In the genomic region with DNA sequence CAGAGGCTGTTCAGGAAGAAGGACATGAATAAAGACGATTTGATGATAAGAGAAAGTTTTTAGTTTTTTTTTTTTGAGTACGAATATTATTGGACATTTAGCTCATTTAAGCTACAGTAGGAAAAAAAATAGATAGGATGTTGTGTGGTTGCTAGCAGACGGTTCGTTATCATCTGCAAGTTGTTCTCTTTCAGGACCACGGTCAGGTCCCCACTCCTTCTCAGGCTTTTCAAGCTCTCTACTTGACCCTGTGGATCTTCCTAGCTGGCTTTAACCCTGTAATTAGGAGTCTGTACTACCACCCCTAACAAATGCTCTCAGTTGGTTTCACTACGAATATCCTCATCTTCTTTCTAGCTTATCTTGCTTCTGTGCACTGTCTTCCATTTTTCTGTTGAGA, we compare ENCODE assay signal across 8 cellular contexts. TPM values are rescaled to one million over a fixed set of nuclear protein-coding genes. Genes with fewer than 3 reads are reported as not detected.
DNase-seq lines count a peak whose midpoint lies in the region; ATAC-seq, FAIRE-seq and TF ChIP-seq lines count a peak whose summit lies in the region.

No MANE protein-coding gene starts in this region.

- H3K36me3 ChIP-seq in GM12878 (ENCODE audit: control insufficient read depth in 2 of 2, insufficient read depth in 2 of 2, low read length in 1 of 2) (no peaks in the 10 kb centered on the region), tibial nerve (no peaks in the 10 kb centered on the region)

- intact Hi-C loops in GM12878 (cut with micrococcal nuclease; ENCODE audit: unreplicated experiment) = no loop called here

- H3K4me1 ChIP-seq in GM12878 (ENCODE audit: control insufficient read depth, insufficient read depth, low read length) (no peaks in the 10 kb centered on the region), tibial nerve (peaks cover 0 to 19% (median 4%) of the 10 kb centered on the region in 4 donors)

- TF ChIP-seq POLR2A in GM12878 (IDR thresholded peaks at IDR 0.05; ENCODE audit: low read depth, low read length) (no peak), tibial nerve (IDR thresholded peaks at IDR 0.05) (no peak)

- peaks cover 0 to 7% of the 10 kb centered on the region in 2 experiments; a peak in 3 of 4 replicates for H3K27me3 ChIP-seq in GM12878 (replicated peaks in 1 of 2; ENCODE audit: control insufficient read depth in 2 of 2, insufficient read depth in 2 of 2, low read length in 1 of 2)
- no peaks in the 10 kb centered on the region for H3K27me3 ChIP-seq in tibial nerve

- in situ Hi-C loops in GM12878 (cut with MboI) = no loop called here

- no peak for TF ChIP-seq RAD21 in GM12878 (IDR thresholded peaks at IDR 0.05; ENCODE audit: insufficient read depth, low read depth, low read length)

- no peak overlapping the region for H3K4me2 ChIP-seq in GM12878 (ENCODE audit: control insufficient read depth, insufficient read depth)

- POLR2A ChIA-PET in GM12878 (lab: Charles Lee) = no interaction called here

- no peak overlapping the region for H2AFZ ChIP-seq in GM12878 (ENCODE audit: control insufficient read depth, low read depth, low read length)

- WGBS in GM12878 (ENCODE audit: insufficient coverage, insufficient replicate concordance, low lambda C conversion rate, missing lambda C conversion rate) = 0% methylated on average over 6 of the region's 6 CpGs
- WGBS in tibial nerve, 2 donors = 1 to 2% methylated on average over 6 of the region's 6 CpGs

- no peak for TF ChIP-seq EP300 in GM12878 (IDR thresholded peaks at IDR 0.05; ENCODE audit: borderline replicate concordance in 1 of 2, control insufficient read depth in 1 of 2, low read depth in 2 of 2, low read length in 2 of 2)
- no peak for TF ChIP-seq EP300 in tibial nerve (IDR thresholded peaks at IDR 0.05)

- SMC1A ChIA-PET in GM12878 (lab: Charles Lee; ENCODE audit: uncharacterized antibody, unreplicated experiment) = no interaction called here

- H4K20me1 ChIP-seq in GM12878 (ENCODE audit: control insufficient read depth, insufficient read depth) = no peaks in the 10 kb centered on the region

- FAIRE-seq in GM12878 (lab: Jason Lieb, UNC) = no peak

- no TSS peak for BruUV-seq in GM12878 (replicated peaks; lab: Mats Ljungman, UMichigan)

- no peaks in the 10 kb centered on the region for H3K79me2 ChIP-seq in GM12878 (ENCODE audit: control insufficient read depth, insufficient read depth, low read length)

- ATAC-seq in GM12878 = no peak
- ATAC-seq in GM21723 (IDR thresholded peaks at IDR 0.05; ENCODE audit: unreplicated experiment) = no peak

- DNase-seq in GM03348 (ENCODE audit: low spot score) (peak; percentile 15), M059J (ENCODE audit: low read depth) (peak; percentile 2), GM12878 (ENCODE audit: low read depth, low spot score) (no peak), mucosa of gallbladder (ENCODE audit: low spot score) (peak; percentile 34), tibial nerve (ENCODE audit: low spot score in 2 of 2) (no peak), NCI-H2196 (lab: John Stamatoyannopoulos, UW; ENCODE audit: unreplicated experiment) (no peak), mesenteric fat pad (ENCODE audit: low spot score) (no peak)

- H3K4me3 ChIP-seq in GM12878 = no peak overlapping the region
- H3K4me3 ChIP-seq in tibial nerve = peak overlapping the region in 1 of 4 donors; percentile 71

- TF ChIP-seq CTCF in GM12878 (IDR thresholded peaks at IDR 0.05 in 2 of 3, conservative IDR thresholded peaks at IDR 0.05 in 1 of 3; ENCODE audit: control insufficient read depth in 2 of 3, extremely low read depth in 1 of 3, insufficient read depth in 1 of 3, low read depth in 3 of 3, low read length in 3 of 3) (no peak), tibial nerve (IDR thresholded peaks at IDR 0.05) (no peak)

- RAD21 ChIA-PET in GM12878 (lab: Charles Lee; ENCODE audit: unreplicated experiment) = no interaction called here

- no peak overlapping the region for H3K9ac ChIP-seq in GM12878 (ENCODE audit: control insufficient read depth, insufficient read depth, low read length)

- H3K9me3 ChIP-seq in GM12878 (replicated peaks; ENCODE audit: control insufficient read depth, insufficient read depth, low read length) (no peaks in the 10 kb centered on the region; the same call in 2 of the 3 replicates), tibial nerve (peaks cover 0 to 8% (median 2%) of the 10 kb centered on the region in 4 donors)

- CTCF ChIA-PET in GM12878 (lab: Yijun Ruan, JAX) = interaction anchor here (0.6 to 1.0 kb wide), 2 partner anchors 200 to 1069 kb away, joined by 3 read pairs; no protein-coding TSS in a partner anchor

- H3K27ac ChIP-seq in GM12878 (ENCODE audit: control insufficient read depth, insufficient read depth) (no peak overlapping the region), tibial nerve (no peak overlapping the region)

TF ChIP-seq in GM12878, 131 proteins besides CTCF, POLR2A, EP300 and RAD21:
- TF ChIP-seq ASH2L (IDR thresholded peaks at IDR 0.05; ENCODE audit: borderline replicate concordance, low read depth) = no peak
- TF ChIP-seq, protein P1, sequence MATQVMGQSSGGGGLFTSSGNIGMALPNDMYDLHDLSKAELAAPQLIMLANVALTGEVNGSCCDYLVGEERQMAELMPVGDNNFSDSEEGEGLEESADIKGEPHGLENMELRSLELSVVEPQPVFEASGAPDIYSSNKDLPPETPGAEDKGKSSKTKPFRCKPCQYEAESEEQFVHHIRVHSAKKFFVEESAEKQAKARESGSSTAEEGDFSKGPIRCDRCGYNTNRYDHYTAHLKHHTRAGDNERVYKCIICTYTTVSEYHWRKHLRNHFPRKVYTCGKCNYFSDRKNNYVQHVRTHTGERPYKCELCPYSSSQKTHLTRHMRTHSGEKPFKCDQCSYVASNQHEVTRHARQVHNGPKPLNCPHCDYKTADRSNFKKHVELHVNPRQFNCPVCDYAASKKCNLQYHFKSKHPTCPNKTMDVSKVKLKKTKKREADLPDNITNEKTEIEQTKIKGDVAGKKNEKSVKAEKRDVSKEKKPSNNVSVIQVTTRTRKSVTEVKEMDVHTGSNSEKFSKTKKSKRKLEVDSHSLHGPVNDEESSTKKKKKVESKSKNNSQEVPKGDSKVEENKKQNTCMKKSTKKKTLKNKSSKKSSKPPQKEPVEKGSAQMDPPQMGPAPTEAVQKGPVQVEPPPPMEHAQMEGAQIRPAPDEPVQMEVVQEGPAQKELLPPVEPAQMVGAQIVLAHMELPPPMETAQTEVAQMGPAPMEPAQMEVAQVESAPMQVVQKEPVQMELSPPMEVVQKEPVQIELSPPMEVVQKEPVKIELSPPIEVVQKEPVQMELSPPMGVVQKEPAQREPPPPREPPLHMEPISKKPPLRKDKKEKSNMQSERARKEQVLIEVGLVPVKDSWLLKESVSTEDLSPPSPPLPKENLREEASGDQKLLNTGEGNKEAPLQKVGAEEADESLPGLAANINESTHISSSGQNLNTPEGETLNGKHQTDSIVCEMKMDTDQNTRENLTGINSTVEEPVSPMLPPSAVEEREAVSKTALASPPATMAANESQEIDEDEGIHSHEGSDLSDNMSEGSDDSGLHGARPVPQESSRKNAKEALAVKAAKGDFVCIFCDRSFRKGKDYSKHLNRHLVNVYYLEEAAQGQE (IDR thresholded peaks at IDR 0.05; ENCODE audit: low read depth, low read length) = peak; percentile 82

RNA-seq across cellular contexts. Expression of a gene that starts 1.1 kb away (rescaled TPM):
- not detected in 2 replicates for total RNA-seq in M059J (2014; rRNA removed; shearing (Covaris generic))
- total RNA-seq in GM12878 (2013; cell fraction: nucleolus; rRNA removed) = 0.10 and 0.12 TPM in 2 replicates
- total RNA-seq in GM12878 (2014; rRNA removed) (under 0.01 and 0.16 TPM in 2 replicates), GM12878 (2014; rRNA removed; fragmentation: Illumina TruSeq; extraction: Trizol) (0.09 and 0.13 TPM in 2 replicates), GM12878 (2021) (0.11 and 0.18 TPM in 2 replicates), mucosa of gallbladder (0.89 TPM), tibial nerve (under 1 TPM; 0.22 to 0.98 (median 0.51) TPM), mesenteric fat pad (not detected)
- polyA plus RNA-seq in GM12878 (2011; ENCODE audit: low read depth) = 0.12 TPM
- polyA plus RNA-seq in GM12878 (2011; rRNA removed) (0.04 and 0.06 TPM in 2 replicates), GM12878 (2014; fragmentation: Illumina TruSeq; extraction: Trizol) (0.10 and 0.22 TPM in 2 replicates), GM12878 (2014; fragmentation: Nextera tagmentation; extraction: Ambion mirVana) (under 1 TPM; 0.02 to 0.03 TPM), GM12878 (2014; rRNA removed) (0.04 and 0.09 TPM in 2 replicates), GM12878 (2016; fragmentation: Nextera tagmentation; extraction: Ambion mirVana) (not detected)
- 0.02 and 0.03 TPM in 2 replicates for polyA plus RNA-seq in GM12878 (2011; cell fraction: cytosol; rRNA removed)
- 0.12 TPM in 2 replicates for polyA plus RNA-seq in GM12878 (2011; cell fraction: nucleus; rRNA removed)
- polyA plus RNA-seq in GM12878 (2012) = 0.16 and 0.21 TPM in 2 replicates
- 0.15 TPM in 1 of 2 replicates, not detected in the other for polyA minus RNA-seq in GM12878 (2011; rRNA and poly(A)+ RNA removed)
- polyA minus RNA-seq in GM12878 (2011; cell fraction: cytosol; rRNA and poly(A)+ RNA removed) = not detected in 2 replicates
- 0.12 and 0.38 TPM in 2 replicates for polyA minus RNA-seq in GM12878 (2011; cell fraction: nucleus; rRNA and poly(A)+ RNA removed)

Comparison
In these comparisons a context has a peak if more than half of its experiments do, and no peak if none do; other contexts are left out.
1. DNase-seq: peak in GM03348 (single experiment), M059J (single experiment) and mucosa of gallbladder (single experiment); none in GM12878 (single experiment), tibial nerve (0 of 2), NCI-H2196 (single experiment) and mesenteric fat pad (single experiment).